Comparison of ENCODE assay signal across 12 cellular contexts in the genomic region with DNA sequence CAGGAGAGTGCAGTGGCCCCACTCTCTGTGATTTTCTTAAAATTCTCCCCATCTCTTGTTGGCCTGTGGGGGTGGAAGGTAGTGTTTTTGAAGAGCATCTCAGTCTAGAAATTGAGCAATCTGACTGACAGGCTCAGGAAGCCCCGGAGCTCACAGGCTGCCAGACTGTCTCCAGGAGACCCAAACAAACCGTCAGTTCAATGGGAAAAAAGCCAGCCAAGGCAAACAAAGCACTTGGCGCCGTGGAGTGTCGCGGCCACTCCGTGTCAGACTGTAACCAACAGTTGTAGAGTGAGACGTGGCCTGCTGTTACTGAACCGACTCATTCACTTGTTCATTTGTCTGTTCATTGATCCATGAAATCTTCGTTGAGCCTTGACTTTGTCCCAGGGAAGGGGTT. TPM values are rescaled to one million over a fixed set of nuclear protein-coding genes. Genes with fewer than 3 reads are reported as not detected.
DNase-seq lines count a peak whose midpoint lies in the region; ATAC-seq and TF ChIP-seq lines count a peak whose summit lies in the region.
"Had no signal": no experiment of that assay in that cellular context is flagged by ENCODE, and none has a peak within 500 bp of the region (broad histone marks: within the 10 kb centered on the region; RNA-seq: fewer than 3 reads in every experiment).

No MANE protein-coding gene starts in this region.

- H3K9me3 Mint-ChIP-seq in immature natural killer cell = no peaks in the 10 kb centered on the region

- no peak overlapping the region for H3K4me3 Mint-ChIP-seq in immature natural killer cell

- peaks cover 19 to 23% of the 10 kb centered on the region in 2 donors for H3K4me1 Mint-ChIP-seq in immature natural killer cell

- DNase-seq in COR-L47 (lab: John Stamatoyannopoulos, UW) (peak; percentile 85), NCI-H128 (lab: John Stamatoyannopoulos, UW; ENCODE audit: unreplicated experiment) (peak; percentile 2), astrocyte of the cerebellum (ENCODE audit: low read depth) (peak; percentile 24), immature natural killer cell (no peak), T-helper 2 cell (no peak)
- DNase-seq in activated CD4-positive, alpha-beta T cell treated with anti-CD3 and anti-CD28 coated beads for 48 hours = no peak
- DNase-seq: activated gamma-delta T cell treated with Interleukin-2 at 50 U/mL for 16 hours, cortex of kidney had no signal

- H3K27ac Mint-ChIP-seq in immature natural killer cell = peak overlapping the region in 5 of 6 donors; percentile 54 to 80 (median 69)

- no peak for ATAC-seq in HG02870 (IDR thresholded peaks at IDR 0.05; ENCODE audit: unreplicated experiment)
- no peak for ATAC-seq in HG02852 (IDR thresholded peaks at IDR 0.05; ENCODE audit: unreplicated experiment)
- ATAC-seq: activated CD4-positive, CD25-positive, alpha-beta regulatory T cell treated with anti-CD3 and anti-CD28 coated beads, Interleukin-2, amount 50 U/mL, for 24 hours had no signal

- no peak overlapping the region for H3K4me3 ChIP-seq in astrocyte of the cerebellum (ENCODE audit: low read depth, low read length)
- H3K4me3 ChIP-seq: BLaER1 had no signal

- peaks cover 0 to 17% (median 6%) of the 10 kb centered on the region in 3 donors for H3K36me3 Mint-ChIP-seq in immature natural killer cell

- TF ChIP-seq CTCF in astrocyte of the cerebellum (IDR thresholded peaks at IDR 0.05; ENCODE audit: low read depth, low read length, missing control alignments) = no peak

- H3K27me3 Mint-ChIP-seq in immature natural killer cell (ENCODE audit: low read depth in 3 of 3) = peaks cover 1 to 6% (median 5%) of the 10 kb centered on the region in 3 donors

- in situ Hi-C loops in astrocyte of the cerebellum (cut with HindIII; ENCODE audit: low sequenced_read_pairs) = no loop called here

RNA-seq across cellular contexts. Expression of a gene that starts 33.7 kb away (rescaled TPM):
- 10 to 100 TPM; 16.9 to 30.3 (median 17.5) TPM for polyA plus RNA-seq in immature natural killer cell

Comparison
In these comparisons a context has a peak if more than half of its experiments do, and no peak if none do; other contexts are left out.
1. DNase-seq: peak in COR-L47 (single experiment), NCI-H128 (single experiment) and astrocyte of the cerebellum (single experiment); none in immature natural killer cell (0 of 3), activated CD4-positive, alpha-beta T cell treated with anti-CD3 and anti-CD28 coated beads for 48 hours (single experiment) and T-helper 2 cell (0 of 5).